31 cellular contexts compared by ENCODE assay signal in genomic region chr1:66147226-66147625, GRCh38.
"Had no signal": no experiment of that assay in that cellular context is flagged by ENCODE, and none has a peak within 500 bp of the region (broad histone marks: within the 10 kb centered on the region; RNA-seq: fewer than 3 reads in every experiment).

No MANE protein-coding gene starts in this region.

- H3K4me3 Mint-ChIP-seq: activated CD4-positive, alpha-beta memory T cell treated with anti-CD3 and anti-CD28 coated beads for 36 hours; activated CD4-positive, alpha-beta T cell treated with anti-CD3 and anti-CD28 coated beads for 36 hours; activated CD4-positive, alpha-beta T cell treated with anti-CD3 and anti-CD28 coated beads, Interleukin-2, amount 10 ng/mL, durations not matched to agents 24 days and 14 days; activated CD8-positive, alpha-beta memory T cell treated with anti-CD3 and anti-CD28 coated beads, Interleukin-2, amount 10 ng/mL, durations not matched to agents 7 days and 5 days; activated CD8-positive, alpha-beta T cell treated with anti-CD3 and anti-CD28 coated beads, Interleukin-2, amount 10 ng/mL, durations not matched to agents 7 days and 5 days; activated naive CD4-positive, alpha-beta T cell treated with anti-CD3 and anti-CD28 coated beads, Interleukin-2, amount 10 ng/mL, durations not matched to agents 7 days and 5 days; activated naive CD8-positive, alpha-beta T cell treated with anti-CD3 and anti-CD28 coated beads, Interleukin-2, amount 10 ng/mL, durations not matched to agents 7 days and 5 days; activated T-helper 1 cell treated with anti-CD3 and anti-CD28 coated beads, Interleukin-12 subunit alpha, Interleukin-12 subunit beta, Interleukin-2, Interleukin-4 antibody, amounts not matched to agents 30 ng/mL and 10 ng/mL and 1 ng/mL, durations not matched to agents 14 hours and 24 hours and 36 hours; brain; endodermal cell had no signal

- ATAC-seq: activated CD4-positive, alpha-beta T cell treated with anti-CD3 and anti-CD28 coated beads for 36 hours; activated CD8-positive, alpha-beta memory T cell treated with anti-CD3 and anti-CD28 coated beads, Interleukin-2, amount 10 ng/mL, durations not matched to agents 7 days and 5 days; activated CD8-positive, alpha-beta T cell treated with anti-CD3 and anti-CD28 coated beads, Interleukin-2, amount 10 ng/mL, durations not matched to agents 7 days and 5 days; activated naive CD4-positive, alpha-beta T cell treated with anti-CD3 and anti-CD28 coated beads, Interleukin-2, amount 50 U/mL, for 72 hours; esophagus mucosa had no signal

- H3K27me3 Mint-ChIP-seq: activated naive CD4-positive, alpha-beta T cell treated with anti-CD3 and anti-CD28 coated beads, Interleukin-2, amount 10 ng/mL, durations not matched to agents 7 days and 5 days; brain had no signal

- H3K27ac ChIP-seq: ascending aorta, breast epithelium, cardiac muscle cell, colonic mucosa had no signal

- H3K9me3 ChIP-seq: ascending aorta, breast epithelium, colonic mucosa had no signal

- H3K9me3 Mint-ChIP-seq: activated CD4-positive, alpha-beta memory T cell treated with anti-CD3 and anti-CD28 coated beads for 36 hours; activated naive CD4-positive, alpha-beta T cell treated with anti-CD3 and anti-CD28 coated beads, Interleukin-2, amount 10 ng/mL, durations not matched to agents 7 days and 5 days; activated naive CD4-positive, alpha-beta T cell treated with anti-CD3 and anti-CD28 coated beads, Interleukin-2, amount 50 U/mL, for 72 hours; activated naive CD8-positive, alpha-beta T cell treated with anti-CD3 and anti-CD28 coated beads, Interleukin-2, amount 10 ng/mL, durations not matched to agents 7 days and 5 days; activated T-helper 1 cell treated with anti-CD3 and anti-CD28 coated beads, Interleukin-12 subunit alpha, Interleukin-12 subunit beta, Interleukin-2, Interleukin-4 antibody, amounts not matched to agents 30 ng/mL and 10 ng/mL and 1 ng/mL, durations not matched to agents 14 hours and 24 hours and 36 hours; activated T-helper 2 cell treated with anti-CD3 and anti-CD28 coated beads, Interferon-gamma antibody, Interleukin-2, Interleukin-4, amounts not matched to agents 10 μg/mL and 5 μg/mL and 100 μg/mL, durations not matched to agents 14 hours and 24 hours and 36 hours; endodermal cell had no signal

- H3K36me3 Mint-ChIP-seq: activated CD4-positive, alpha-beta memory T cell treated with anti-CD3 and anti-CD28 coated beads for 36 hours; activated CD8-positive, alpha-beta memory T cell treated with anti-CD3 and anti-CD28 coated beads, Interleukin-2, amount 10 ng/mL, durations not matched to agents 7 days and 5 days; activated naive CD4-positive, alpha-beta T cell treated with anti-CD3 and anti-CD28 coated beads, Interleukin-2, amount 10 ng/mL, durations not matched to agents 7 days and 5 days; activated naive CD4-positive, alpha-beta T cell treated with anti-CD3 and anti-CD28 coated beads, Interleukin-2, amount 50 U/mL, for 72 hours; activated naive CD8-positive, alpha-beta T cell treated with anti-CD3 and anti-CD28 coated beads, Interleukin-2, amount 10 ng/mL, durations not matched to agents 7 days and 5 days; brain had no signal

- H3K4me3 ChIP-seq: ascending aorta, breast epithelium, cardiac muscle cell, colonic mucosa had no signal

- FAIRE-seq: frontal cortex had no signal

- H3K27me3 ChIP-seq: ascending aorta, breast epithelium, cardiac muscle cell, colonic mucosa had no signal

- H3K36me3 ChIP-seq: ascending aorta, breast epithelium, cardiac muscle cell, colonic mucosa had no signal

- H3K4me1 ChIP-seq: ascending aorta, breast epithelium, colonic mucosa had no signal

- DNase-seq: activated CD4-positive, alpha-beta memory T cell treated with anti-CD3 and anti-CD28 coated beads for 36 hours; activated CD4-positive, alpha-beta T cell treated with anti-CD3 and anti-CD28 coated beads for 36 hours; activated CD4-positive, alpha-beta T cell treated with anti-CD3 and anti-CD28 coated beads, Interleukin-2, amount 10 ng/mL, durations not matched to agents 24 days and 14 days; activated CD4-positive, CD25-positive, alpha-beta regulatory T cell; activated CD4-positive, CD25-positive, alpha-beta regulatory T cell treated with anti-CD3 and anti-CD28 coated beads, Interleukin-2, amount 50 U/mL, for 72 hours; activated CD8-positive, alpha-beta memory T cell treated with anti-CD3 and anti-CD28 coated beads, Interleukin-2, amount 10 ng/mL, durations not matched to agents 7 days and 5 days; activated CD8-positive, alpha-beta memory T cell treated with anti-CD3 and anti-CD28 coated beads, Interleukin-2, amount 50 U/mL, for 4 hours; activated CD8-positive, alpha-beta T cell treated with anti-CD3 and anti-CD28 coated beads, Interleukin-2, amount 10 ng/mL, durations not matched to agents 7 days and 5 days; activated gamma-delta T cell; activated naive CD4-positive, alpha-beta T cell; activated naive CD4-positive, alpha-beta T cell treated with anti-CD3 and anti-CD28 coated beads, Interleukin-2, amount 10 ng/mL, durations not matched to agents 7 days and 5 days; activated naive CD8-positive, alpha-beta T cell treated with anti-CD3 and anti-CD28 coated beads, Interleukin-2, amount 10 ng/mL, durations not matched to agents 7 days and 5 days; activated T-cell treated with anti-CD3 and anti-CD28 coated beads, Interleukin-2, amount 50 U/mL, for 1 hour; activated T-cell treated with anti-CD3 and anti-CD28 coated beads, Interleukin-2, amount 50 U/mL, for 48 hours; central memory CD4-positive, alpha-beta T cell; cerebellar nuclear complex; colonic mucosa; effector memory CD4-positive, alpha-beta T cell; endodermal cell; foreskin fibroblast; head of caudate nucleus; T-helper 2 cell had no signal

- H3K27ac Mint-ChIP-seq: activated CD4-positive, alpha-beta memory T cell treated with anti-CD3 and anti-CD28 coated beads for 36 hours; activated CD4-positive, alpha-beta T cell treated with anti-CD3 and anti-CD28 coated beads for 36 hours; activated CD4-positive, alpha-beta T cell treated with anti-CD3 and anti-CD28 coated beads, Interleukin-2, amount 10 ng/mL, durations not matched to agents 24 days and 14 days; activated CD8-positive, alpha-beta memory T cell treated with anti-CD3 and anti-CD28 coated beads, Interleukin-2, amount 10 ng/mL, durations not matched to agents 7 days and 5 days; activated CD8-positive, alpha-beta T cell treated with anti-CD3 and anti-CD28 coated beads, Interleukin-2, amount 10 ng/mL, durations not matched to agents 7 days and 5 days; activated naive CD4-positive, alpha-beta T cell treated with anti-CD3 and anti-CD28 coated beads, Interleukin-2, amount 10 ng/mL, durations not matched to agents 7 days and 5 days; activated naive CD4-positive, alpha-beta T cell treated with anti-CD3 and anti-CD28 coated beads, Interleukin-2, amount 50 U/mL, for 72 hours; activated naive CD8-positive, alpha-beta T cell treated with anti-CD3 and anti-CD28 coated beads, Interleukin-2, amount 10 ng/mL, durations not matched to agents 7 days and 5 days; activated T-helper 1 cell treated with anti-CD3 and anti-CD28 coated beads, Interleukin-12 subunit alpha, Interleukin-12 subunit beta, Interleukin-2, Interleukin-4 antibody, amounts not matched to agents 30 ng/mL and 10 ng/mL and 1 ng/mL, durations not matched to agents 14 hours and 24 hours and 36 hours; activated T-helper 2 cell treated with anti-CD3 and anti-CD28 coated beads, Interferon-gamma antibody, Interleukin-2, Interleukin-4, amounts not matched to agents 10 μg/mL and 5 μg/mL and 100 μg/mL, durations not matched to agents 14 hours and 24 hours and 36 hours; brain; endodermal cell had no signal

- H3K4me1 Mint-ChIP-seq: activated CD4-positive, alpha-beta T cell treated with anti-CD3 and anti-CD28 coated beads for 36 hours; activated CD4-positive, alpha-beta T cell treated with anti-CD3 and anti-CD28 coated beads, Interleukin-2, amount 10 ng/mL, durations not matched to agents 24 days and 14 days; activated CD8-positive, alpha-beta memory T cell treated with anti-CD3 and anti-CD28 coated beads, Interleukin-2, amount 10 ng/mL, durations not matched to agents 7 days and 5 days; activated naive CD4-positive, alpha-beta T cell treated with anti-CD3 and anti-CD28 coated beads, Interleukin-2, amount 10 ng/mL, durations not matched to agents 7 days and 5 days; activated naive CD8-positive, alpha-beta T cell treated with anti-CD3 and anti-CD28 coated beads, Interleukin-2, amount 10 ng/mL, durations not matched to agents 7 days and 5 days; endodermal cell had no signal
